In the genomic region with DNA sequence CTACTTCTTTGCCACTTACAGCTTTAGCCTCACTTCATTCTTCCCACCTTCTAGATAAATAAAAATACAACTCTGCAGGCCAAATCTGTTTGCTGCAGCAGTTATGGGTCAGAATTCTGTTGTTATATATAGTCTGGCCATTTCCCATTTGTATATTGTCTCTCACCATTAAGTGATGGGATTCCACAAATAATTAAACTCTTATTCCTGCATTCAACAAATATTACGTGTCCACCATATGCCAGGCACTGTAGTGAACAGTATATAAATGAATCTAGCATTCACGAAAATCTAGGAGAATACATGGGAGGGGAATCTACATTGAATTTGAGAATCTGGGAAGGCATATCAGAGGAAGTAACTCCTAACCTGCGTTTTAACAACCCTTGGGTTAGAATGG, we compare ENCODE assay signal across 2 cellular contexts.
TF ChIP-seq lines count a peak whose summit lies in the region.

No MANE protein-coding gene starts in this region.

TF ChIP-seq in A549, 52 proteins besides CTCF, POLR2A, EP300 and RAD21:
- TF ChIP-seq TFCP2L1 (CRISPR knock-in tag; IDR thresholded peaks at IDR 0.05) (no peak), HDAC2 (IDR thresholded peaks at IDR 0.05) (no peak), BHLHE40 (IDR thresholded peaks at IDR 0.05; ENCODE audit: low read depth, low read length) (no peak), ZFP36 (IDR thresholded peaks at IDR 0.05; ENCODE audit: borderline replicate concordance, partially characterized antibody) (no peak), HOXB5 (CRISPR knock-in tag; IDR thresholded peaks at IDR 0.05) (no peak)

TF ChIP-seq in HCT116, 20 proteins besides CTCF, POLR2A, EP300 and RAD21:
- TF ChIP-seq FOSL1 (IDR thresholded peaks at IDR 0.05; ENCODE audit: low read depth) (no peak), ELF1 (IDR thresholded peaks at IDR 0.05; ENCODE audit: borderline replicate concordance, low read depth) (no peak), CEBPB (IDR thresholded peaks at IDR 0.05; ENCODE audit: low read depth) (no peak), CBX3 (IDR thresholded peaks at IDR 0.05; ENCODE audit: low read depth) (no peak), ZFX (IDR thresholded peaks at IDR 0.05) (no peak), EGR1 (IDR thresholded peaks at IDR 0.05; ENCODE audit: low read depth) (no peak), ZNF274 (IDR thresholded peaks at IDR 0.05; ENCODE audit: low read depth, low read length) (no peak), YY1 (IDR thresholded peaks at IDR 0.05; ENCODE audit: extremely low read depth, insufficient replicate concordance, low read depth, low read length) (no peak), EZH2 (IDR thresholded peaks at IDR 0.05) (no peak), SP1 (IDR thresholded peaks at IDR 0.05; ENCODE audit: low read depth) (no peak), TCF7L2 (IDR thresholded peaks at IDR 0.05; ENCODE audit: borderline replicate concordance, extremely low read depth, insufficient read depth, insufficient read length) (no peak), REST (IDR thresholded peaks at IDR 0.05; ENCODE audit: low read depth) (no peak)
- TF ChIP-seq, protein P1, sequence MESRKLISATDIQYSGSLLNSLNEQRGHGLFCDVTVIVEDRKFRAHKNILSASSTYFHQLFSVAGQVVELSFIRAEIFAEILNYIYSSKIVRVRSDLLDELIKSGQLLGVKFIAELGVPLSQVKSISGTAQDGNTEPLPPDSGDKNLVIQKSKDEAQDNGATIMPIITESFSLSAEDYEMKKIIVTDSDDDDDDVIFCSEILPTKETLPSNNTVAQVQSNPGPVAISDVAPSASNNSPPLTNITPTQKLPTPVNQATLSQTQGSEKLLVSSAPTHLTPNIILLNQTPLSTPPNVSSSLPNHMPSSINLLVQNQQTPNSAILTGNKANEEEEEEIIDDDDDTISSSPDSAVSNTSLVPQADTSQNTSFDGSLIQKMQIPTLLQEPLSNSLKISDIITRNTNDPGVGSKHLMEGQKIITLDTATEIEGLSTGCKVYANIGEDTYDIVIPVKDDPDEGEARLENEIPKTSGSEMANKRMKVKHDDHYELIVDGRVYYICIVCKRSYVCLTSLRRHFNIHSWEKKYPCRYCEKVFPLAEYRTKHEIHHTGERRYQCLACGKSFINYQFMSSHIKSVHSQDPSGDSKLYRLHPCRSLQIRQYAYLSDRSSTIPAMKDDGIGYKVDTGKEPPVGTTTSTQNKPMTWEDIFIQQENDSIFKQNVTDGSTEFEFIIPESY (IDR thresholded peaks at IDR 0.05; ENCODE audit: extremely low read depth, insufficient replicate concordance, low read length): no peak
- TF ChIP-seq, protein P2, sequence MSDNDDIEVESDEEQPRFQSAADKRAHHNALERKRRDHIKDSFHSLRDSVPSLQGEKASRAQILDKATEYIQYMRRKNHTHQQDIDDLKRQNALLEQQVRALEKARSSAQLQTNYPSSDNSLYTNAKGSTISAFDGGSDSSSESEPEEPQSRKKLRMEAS (IDR thresholded peaks at IDR 0.05): no peak
- TF ChIP-seq, protein P3, sequence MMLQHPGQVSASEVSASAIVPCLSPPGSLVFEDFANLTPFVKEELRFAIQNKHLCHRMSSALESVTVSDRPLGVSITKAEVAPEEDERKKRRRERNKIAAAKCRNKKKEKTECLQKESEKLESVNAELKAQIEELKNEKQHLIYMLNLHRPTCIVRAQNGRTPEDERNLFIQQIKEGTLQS (IDR thresholded peaks at IDR 0.05): no peak
TF ChIP-seq in HCT116: peak in this region for 0.
